In genomic region chr6:48084201-48084600, GRCh38 we compare ENCODE assay signal across 19 cellular contexts. TPM values are rescaled to one million over a fixed set of nuclear protein-coding genes. Genes with fewer than 3 reads are reported as not detected.
DNase-seq lines count a peak whose midpoint lies in the region; ATAC-seq, FAIRE-seq and TF ChIP-seq lines count a peak whose summit lies in the region.
"Had no signal": no experiment of that assay in that cellular context is flagged by ENCODE, and none has a peak within 500 bp of the region (broad histone marks: within the 10 kb centered on the region; RNA-seq: fewer than 3 reads in every experiment).

No MANE protein-coding gene starts in this region.

- ATAC-seq in activated naive CD8-positive, alpha-beta T cell treated with anti-CD3 and anti-CD28 coated beads, Interleukin-2, amount 50 U/mL, for 24 hours, result no peak
- ATAC-seq: GM12878, HCT116 had no signal

- no peaks in the 10 kb centered on the region for H3K27me3 Mint-ChIP-seq in activated naive CD8-positive, alpha-beta T cell treated with anti-CD3 and anti-CD28 coated beads, Interleukin-2, amount 50 U/mL, for 24 hours
- H3K27me3 Mint-ChIP-seq: CD8-positive, alpha-beta memory T cell; IgD-negative memory B cell had no signal

- no peaks in the 10 kb centered on the region for H3K36me3 Mint-ChIP-seq in activated naive CD8-positive, alpha-beta T cell treated with anti-CD3 and anti-CD28 coated beads, Interleukin-2, amount 50 U/mL, for 24 hours (ENCODE audit: low read depth)
- H3K36me3 Mint-ChIP-seq: CD8-positive, alpha-beta memory T cell; IgD-negative memory B cell had no signal

- H3K4me3 Mint-ChIP-seq in activated naive CD8-positive, alpha-beta T cell treated with anti-CD3 and anti-CD28 coated beads, Interleukin-2, amount 50 U/mL, for 24 hours, result no peak overlapping the region
- H3K4me3 Mint-ChIP-seq: CD8-positive, alpha-beta memory T cell; IgD-negative memory B cell had no signal

- H3K4me1 Mint-ChIP-seq in activated naive CD8-positive, alpha-beta T cell treated with anti-CD3 and anti-CD28 coated beads, Interleukin-2, amount 50 U/mL, for 24 hours, result no peaks in the 10 kb centered on the region
- H3K4me1 Mint-ChIP-seq: CD8-positive, alpha-beta memory T cell; IgD-negative memory B cell had no signal

- no peaks in the 10 kb centered on the region for H3K9me3 Mint-ChIP-seq in activated naive CD8-positive, alpha-beta T cell treated with anti-CD3 and anti-CD28 coated beads, Interleukin-2, amount 50 U/mL, for 24 hours

- no peak overlapping the region for H3K27ac Mint-ChIP-seq in activated naive CD8-positive, alpha-beta T cell treated with anti-CD3 and anti-CD28 coated beads, Interleukin-2, amount 50 U/mL, for 24 hours
- H3K27ac Mint-ChIP-seq: CD8-positive, alpha-beta memory T cell; IgD-negative memory B cell had no signal

- no peak for TF ChIP-seq CTCF in D721Med (IDR thresholded peaks at IDR 0.05; ENCODE audit: insufficient read depth, missing control alignments)
- TF ChIP-seq CTCF in choroid plexus epithelial cell (conservative IDR thresholded peaks at IDR 0.05; ENCODE audit: low read depth, low read length), result no peak
- TF ChIP-seq CTCF in fibroblast of the aortic adventitia (IDR thresholded peaks at IDR 0.05; ENCODE audit: insufficient read depth, low read length), result no peak

- DNase-seq in D721Med (ENCODE audit: insufficient read length, low spot score) (no peak), HS-5 (ENCODE audit: low read depth) (peak; percentile 57), choroid plexus epithelial cell (ENCODE audit: low read depth) (peak; percentile 48), fibroblast of the aortic adventitia (ENCODE audit: low read depth) (peak; percentile 35), NCI-H2081 (lab: John Stamatoyannopoulos, UW) (no peak), NCI-H2227 treated with DMSO at 0.1 percent for 48 hours (lab: John Stamatoyannopoulos, UW) (no peak), DMS79 (lab: John Stamatoyannopoulos, UW) (no peak)
- DNase-seq in activated naive CD8-positive, alpha-beta T cell treated with anti-CD3 and anti-CD28 coated beads, Interleukin-2, amount 50 U/mL, for 24 hours, result no peak
- DNase-seq: 8988T; AML-193; Caco-2; CD8-positive, alpha-beta memory T cell; DMS53 had no signal

- FAIRE-seq in D721Med (lab: Jason Lieb, UNC), result peak; percentile 79
- FAIRE-seq: GM12878 had no signal

- H3K4me3 ChIP-seq in choroid plexus epithelial cell (ENCODE audit: low read depth, low read length) (no peak overlapping the region), fibroblast of the aortic adventitia (ENCODE audit: low read depth, low read length) (no peak overlapping the region)
- H3K4me3 ChIP-seq: BLaER1, GM12878 had no signal

RNA-seq across cellular contexts. Expression of gene PTCHD4, which starts 26.8 kb away (rescaled TPM):
- total RNA-seq in fibroblast of the aortic adventitia (ENCODE audit: low replicate concordance), result 5.2 and 9.8 TPM in 2 replicates
- total RNA-seq: Caco-2; CD8-positive, alpha-beta memory T cell; Daoy; HT-29 had no signal

Comparison
In these comparisons a context has a peak if more than half of its experiments do, and no peak if none do; other contexts are left out.
1. DNase-seq: peak in HS-5 (single experiment), choroid plexus epithelial cell (single experiment) and fibroblast of the aortic adventitia (single experiment); none in D721Med (single experiment), NCI-H2081 (0 of 2), NCI-H2227 treated with DMSO at 0.1 percent for 48 hours (single experiment), DMS79 (single experiment) and activated naive CD8-positive, alpha-beta T cell treated with anti-CD3 and anti-CD28 coated beads, Interleukin-2, amount 50 U/mL, for 24 hours (single experiment).